In genomic region chr5:69189162-69190086, GRCh38 we compare ENCODE assay signal across 8 cellular contexts. TPM values are rescaled to one million over a fixed set of nuclear protein-coding genes. Genes with fewer than 3 reads are reported as not detected.
DNase-seq lines count a peak whose midpoint lies in the region; ATAC-seq and TF ChIP-seq lines count a peak whose summit lies in the region.

TSS of gene CENPH (plus strand) at chr5:69189583. CDS start at chr5:69189635, 52 bp downstream.

- no peaks in the 10 kb centered on the region for H3K9me3 Mint-ChIP-seq in brain

- H3K4me3 ChIP-seq in ACC112 (ENCODE audit: low read depth, low read length) (peak within 1 kb of the TSS; percentile 82), iPS-11a (ENCODE audit: low read depth, low read length) (peak within 1 kb of the TSS; percentile 92), skeletal muscle cell (ENCODE audit: low read depth, low read length) (peak within 1 kb of the TSS; percentile 88)

- H3K27ac Mint-ChIP-seq in brain: peak within 1 kb of the TSS; percentile 91 to 98 (median 96)

- no peak for TF ChIP-seq CTCF in brain (conservative IDR thresholded peaks at IDR 0.05)

- peak within 1 kb of the TSS; percentile 81 for H3K27ac ChIP-seq in ACC112 (ENCODE audit: low read depth, low read length)

- DNase-seq in NCI-H2171 (lab: John Stamatoyannopoulos, UW) (peak; percentile 77), UCSD-AML1 (lab: John Stamatoyannopoulos, UW; ENCODE audit: unreplicated experiment) (peak; percentile 92), skeletal muscle cell (ENCODE audit: low read depth) (peak; percentile 50)

- no peaks in the 10 kb centered on the region for H3K4me1 ChIP-seq in ACC112 (ENCODE audit: control insufficient read depth, insufficient read depth, low read length, unreplicated experiment)

- H3K4me3 Mint-ChIP-seq in brain: peak within 1 kb of the TSS; percentile 97 to 99 (median 98)

- H3K27me3 Mint-ChIP-seq in brain: peaks cover 7% of the 10 kb centered on the region

- peak within 1 kb of the TSS; percentile 94 for H2AFZ ChIP-seq in ACC112 (ENCODE audit: low read length, unreplicated experiment)

- peaks cover 27% of the 10 kb centered on the region for H3K4me1 Mint-ChIP-seq in brain

- H3K79me2 ChIP-seq in ACC112 (ENCODE audit: control insufficient read depth, insufficient read depth, low read length, unreplicated experiment): peaks cover 10% of the 10 kb centered on the region

- H3K36me3 ChIP-seq in ACC112 (ENCODE audit: insufficient read depth, low read length): no peaks in the 10 kb centered on the region

- ATAC-seq in GM18868 (IDR thresholded peaks at IDR 0.05; ENCODE audit: unreplicated experiment) (peak; percentile 94), HG03103 (IDR thresholded peaks at IDR 0.05; ENCODE audit: low read depth, unreplicated experiment) (peak; percentile 86)

- H3K36me3 Mint-ChIP-seq in brain: no peaks in the 10 kb centered on the region

- no peaks in the 10 kb centered on the region for H3K27me3 ChIP-seq in ACC112 (ENCODE audit: insufficient read depth, low read length)

RNA-seq across cellular contexts. Expression of gene CENPH, which starts in this region (rescaled TPM):
- 38.0 TPM for polyA plus RNA-seq in brain (ENCODE audit: insufficient read depth, low read depth, low replicate concordance)

Comparison
In these comparisons a context has a peak if more than half of its experiments do, and no peak if none do; other contexts are left out.
1. Peak in every context shown above with its lines: DNase-seq, ATAC-seq, H3K4me3 ChIP-seq and H3K27ac ChIP-seq.